Comparison of ENCODE assay signal across 12 cellular contexts in the genomic region with DNA sequence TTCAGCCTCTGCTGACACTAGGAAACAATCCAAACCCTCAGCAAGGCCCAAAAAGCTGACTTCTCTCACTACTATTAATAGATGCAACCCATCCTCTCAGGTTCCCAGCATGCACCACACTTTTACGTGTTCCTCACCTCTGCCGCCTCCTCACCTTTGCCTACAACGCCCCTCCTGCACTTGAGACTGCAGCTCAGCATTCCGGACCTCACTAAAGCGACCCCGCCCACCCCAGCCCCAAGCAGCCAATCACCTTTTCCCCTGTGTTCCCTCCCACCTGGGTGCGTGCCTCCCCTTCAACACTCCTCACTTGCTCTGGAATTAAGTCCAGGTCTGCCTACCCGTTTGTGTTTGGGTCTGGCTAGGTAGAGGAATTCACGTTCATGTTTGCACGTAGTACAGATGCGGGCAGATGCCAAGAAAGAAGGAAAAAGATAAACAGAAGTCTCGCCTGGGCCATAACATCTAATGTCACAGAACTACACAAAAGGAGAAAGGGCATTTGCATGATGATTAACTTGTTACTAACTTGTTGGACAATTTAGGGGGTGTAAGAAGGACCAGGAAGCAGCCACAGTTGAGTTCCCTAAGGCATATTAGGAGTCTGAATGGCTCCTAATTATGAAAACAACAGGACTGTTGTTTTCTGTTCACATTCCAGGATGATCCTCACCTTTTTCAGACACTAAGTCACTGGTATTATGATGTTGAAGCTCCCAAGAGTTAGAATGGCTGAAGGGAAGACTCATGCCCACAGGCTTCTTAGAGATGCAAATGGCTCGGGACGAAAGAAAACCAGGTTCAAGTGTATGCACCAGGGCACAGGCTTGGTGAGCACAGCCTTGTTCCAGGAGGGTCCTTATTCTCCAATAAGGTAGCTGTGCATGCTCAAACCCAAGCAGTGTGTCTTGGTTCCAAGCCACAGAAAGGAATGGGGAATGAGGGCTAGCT.
DNase-seq lines count a peak whose midpoint lies in the region; ATAC-seq, FAIRE-seq and TF ChIP-seq lines count a peak whose summit lies in the region.
"Had no signal": no experiment of that assay in that cellular context is flagged by ENCODE, and none has a peak within 500 bp of the region (broad histone marks: within the 10 kb centered on the region; RNA-seq: fewer than 3 reads in every experiment).

No MANE protein-coding gene starts in this region.

- no peak overlapping the region for H2AFZ ChIP-seq in keratinocyte (ENCODE audit: control insufficient read depth, low read length)

- FAIRE-seq in keratinocyte (lab: Jason Lieb, UNC) = peak; percentile 68
- no peak for FAIRE-seq in small intestine (lab: Jason Lieb, UNC)
- FAIRE-seq: islet of Langerhans had no signal

- ATAC-seq in HG03139 (IDR thresholded peaks at IDR 0.05; ENCODE audit: unreplicated experiment) = no peak
- ATAC-seq in HG03025 (IDR thresholded peaks at IDR 0.05; ENCODE audit: low FRiP score, unreplicated experiment) = no peak

- H3K79me2 ChIP-seq in keratinocyte (ENCODE audit: control insufficient read depth, insufficient read depth, low read length) = peaks cover 88% of the 10 kb centered on the region

- peak overlapping the region; percentile 87; the same call in 1 of the 2 replicates for H3K27ac ChIP-seq in HUES64 (ENCODE audit: low read depth, low read length)
- H3K27ac ChIP-seq in caudate nucleus (ENCODE audit: low read depth, low read length) = peak overlapping the region; percentile 21
- H3K27ac ChIP-seq in keratinocyte (ENCODE audit: control insufficient read depth, insufficient read depth, low read length) = peak overlapping the region; percentile 48
- no peak overlapping the region for H3K27ac ChIP-seq in small intestine (ENCODE audit: low read depth in 1 of 2, low read length in 1 of 2)
- H3K27ac ChIP-seq: Peyer's patch had no signal

- H3K4me3 ChIP-seq in HUES64 (ENCODE audit: low read length) (peak overlapping the region; percentile 33), keratinocyte (ENCODE audit: control insufficient read depth in 2 of 3, extremely low read depth in 1 of 3, insufficient read depth in 2 of 3, low read depth in 1 of 3, low read length in 3 of 3) (no peak overlapping the region), small intestine (ENCODE audit: low read depth in 1 of 2, low read length in 2 of 2) (no peak overlapping the region)
- H3K4me3 ChIP-seq: Peyer's patch, upper lobe of left lung had no signal

- no peaks in the 10 kb centered on the region for H3K27me3 ChIP-seq in HUES64 (ENCODE audit: insufficient read depth, low read length)
- H3K27me3 ChIP-seq in keratinocyte (ENCODE audit: control insufficient read depth, extremely low read depth, insufficient read depth, low read length) = no peaks in the 10 kb centered on the region
- no peaks in the 10 kb centered on the region for H3K27me3 ChIP-seq in small intestine (ENCODE audit: control insufficient read depth in 2 of 2, insufficient read depth in 2 of 2, low read length in 2 of 2)
- H3K27me3 ChIP-seq: Peyer's patch, upper lobe of left lung had no signal

- H3K9ac ChIP-seq in HUES64 (ENCODE audit: low read depth, low read length) (peak overlapping the region; percentile 34; the same call in 1 of the 2 replicates), keratinocyte (ENCODE audit: control insufficient read depth, extremely low read depth, insufficient read depth, low read length) (no peak overlapping the region)

- no peaks in the 10 kb centered on the region for H3K36me3 ChIP-seq in HUES64 (ENCODE audit: insufficient read depth, low read length)
- peaks cover 0 to 2% of the 10 kb centered on the region in 2 experiments for H3K36me3 ChIP-seq in keratinocyte (ENCODE audit: control insufficient read depth in 2 of 2, extremely low read depth in 1 of 2, insufficient read depth in 2 of 2, low read length in 2 of 2)
- H3K36me3 ChIP-seq in small intestine (ENCODE audit: control insufficient read depth in 2 of 2, insufficient read depth in 2 of 2, low read length in 2 of 2) = no peaks in the 10 kb centered on the region
- H3K36me3 ChIP-seq: Peyer's patch, upper lobe of left lung had no signal

- dilution Hi-C loops in keratinocyte (cut with MboI; ENCODE audit: extremely low pct_ligation_motif_present, low sequenced_read_pairs) = no loop called here

- no peaks in the 10 kb centered on the region for H3K9me3 ChIP-seq in HUES64 (ENCODE audit: insufficient read depth, low read depth, low read length)
- no peaks in the 10 kb centered on the region for H3K9me3 ChIP-seq in keratinocyte (ENCODE audit: control insufficient read depth, low read depth, low read length)
- no peaks in the 10 kb centered on the region for H3K9me3 ChIP-seq in small intestine (ENCODE audit: control insufficient read depth, low read depth)
- H3K9me3 ChIP-seq: Peyer's patch, upper lobe of left lung had no signal

- H3K4me1 ChIP-seq in HUES64 (ENCODE audit: insufficient read depth, low read length) (peaks cover 58% of the 10 kb centered on the region), keratinocyte (ENCODE audit: control insufficient read depth, extremely low read depth, insufficient read depth, low read length) (peaks cover 86% of the 10 kb centered on the region), small intestine (ENCODE audit: control insufficient read depth in 2 of 2, insufficient read depth in 1 of 2, low read depth in 1 of 2, low read length in 1 of 2) (peaks cover 0 to 19% of the 10 kb centered on the region in 2 donors)

- no peak for TF ChIP-seq CTCF in keratinocyte (optimal IDR thresholded peaks at IDR 0.05 in 1 of 3, IDR thresholded peaks at IDR 0.05 in 1 of 3, conservative IDR thresholded peaks at IDR 0.05 in 1 of 3; ENCODE audit: extremely low read depth in 1 of 3, insufficient read depth in 2 of 3, low read length in 3 of 3)

- peak overlapping the region; percentile 72 for H3K4me2 ChIP-seq in keratinocyte (ENCODE audit: control insufficient read depth, extremely low read depth, insufficient read depth, low read depth, low read length)

- peaks cover 68% of the 10 kb centered on the region for H4K20me1 ChIP-seq in keratinocyte (ENCODE audit: control insufficient read depth, extremely low read depth, insufficient read depth, low read length)

- H3K9me1 ChIP-seq in keratinocyte (ENCODE audit: control insufficient read depth, extremely low read depth, insufficient read depth, low read length) = peaks cover 23% of the 10 kb centered on the region

- 7% methylated on average over 14 of the region's 14 CpGs for WGBS in HUES64
- WGBS in small intestine, 3 donors = 49 to 67% (median 62%) methylated on average over 14 of the region's 14 CpGs

- DNase-seq in caudate nucleus (lab: John Stamatoyannopoulos, UW) (peak in 24 of 61 donors; percentile 13 to 84 (median 46)), keratinocyte (ENCODE audit: low read depth, low spot score) (peak; percentile 59), small intestine (peak; percentile 46), T-helper 1 cell (no peak), Kasumi-1 (lab: John Stamatoyannopoulos, UW) (no peak)
- DNase-seq: NCI-H1092 treated with DMSO at 0.1 percent for 48 hours had no signal

Comparison
In these comparisons a context has a peak if more than half of its experiments do, and no peak if none do; other contexts are left out.
1. H3K27ac ChIP-seq: peak in HUES64 (single experiment), caudate nucleus (single experiment) and keratinocyte (single experiment); none in small intestine (0 of 2).
2. DNase-seq: peak in keratinocyte (single experiment) and small intestine (single experiment); none in T-helper 1 cell (0 of 5) and Kasumi-1 (0 of 2).